ENCODE assay signal across 1 cellular context in the genomic region with DNA sequence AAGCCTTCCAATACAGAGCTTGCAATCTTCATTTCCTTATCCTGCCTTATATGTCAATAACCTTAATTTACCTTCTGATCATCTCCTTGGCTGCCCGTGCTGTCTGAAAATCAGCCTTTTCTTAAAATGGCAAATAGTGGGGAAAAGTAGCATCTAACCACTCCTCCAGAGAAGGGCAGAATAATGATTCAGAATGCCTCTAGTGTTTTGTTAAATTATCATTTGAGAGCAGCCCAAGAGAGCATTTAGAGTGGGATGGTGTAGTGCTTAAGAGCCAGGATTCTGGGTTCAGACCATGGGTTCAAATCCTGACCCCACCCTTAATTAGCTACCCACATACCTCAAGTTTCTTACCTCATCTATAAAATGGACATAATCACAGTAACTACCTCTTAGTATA.
TF ChIP-seq lines count a peak whose summit lies in the region.

No MANE protein-coding gene starts in this region.

TF ChIP-seq in SK-N-SH treated with all-trans-retinoic acid at 6 μM for 48 hours, 23 proteins besides CTCF, POLR2A, EP300 and RAD21 (continued from another document):
- TF ChIP-seq, protein P1, sequence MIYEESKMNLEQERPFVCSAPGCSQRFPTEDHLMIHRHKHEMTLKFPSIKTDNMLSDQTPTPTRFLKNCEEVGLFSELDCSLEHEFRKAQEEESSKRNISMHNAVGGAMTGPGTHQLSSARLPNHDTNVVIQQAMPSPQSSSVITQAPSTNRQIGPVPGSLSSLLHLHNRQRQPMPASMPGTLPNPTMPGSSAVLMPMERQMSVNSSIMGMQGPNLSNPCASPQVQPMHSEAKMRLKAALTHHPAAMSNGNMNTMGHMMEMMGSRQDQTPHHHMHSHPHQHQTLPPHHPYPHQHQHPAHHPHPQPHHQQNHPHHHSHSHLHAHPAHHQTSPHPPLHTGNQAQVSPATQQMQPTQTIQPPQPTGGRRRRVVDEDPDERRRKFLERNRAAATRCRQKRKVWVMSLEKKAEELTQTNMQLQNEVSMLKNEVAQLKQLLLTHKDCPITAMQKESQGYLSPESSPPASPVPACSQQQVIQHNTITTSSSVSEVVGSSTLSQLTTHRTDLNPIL (CRISPR knock-in tag; IDR thresholded peaks at IDR 0.05; ENCODE audit: low read depth): no peak
- TF ChIP-seq TOX (CRISPR knock-in tag; IDR thresholded peaks at IDR 0.05; ENCODE audit: borderline replicate concordance): no peak
- TF ChIP-seq RARB (CRISPR knock-in tag; IDR thresholded peaks at IDR 0.05): no peak
